In genomic region chr11:6632116-6633073, GRCh38 we compare ENCODE assay signal across 22 cellular contexts.
"Had no signal": no experiment of that assay in that cellular context is flagged by ENCODE, and none has a peak within 500 bp of the region (broad histone marks: within the 10 kb centered on the region; RNA-seq: fewer than 3 reads in every experiment).

No MANE protein-coding gene starts in this region.

- H3K27me3 ChIP-seq: heart right ventricle, right lobe of liver, testis, upper lobe of left lung had no signal

- H3K9me3 Mint-ChIP-seq: activated T-helper 1 cell treated with anti-CD3 and anti-CD28 coated beads, Interleukin-12 subunit alpha, Interleukin-12 subunit beta, Interleukin-2, Interleukin-4 antibody, amounts not matched to agents 30 ng/mL and 10 ng/mL and 1 ng/mL, durations not matched to agents 14 hours and 24 hours and 36 hours; naive B cell; neural crest cell; stimulated activated memory B cell treated with anti-CD40 and anti-IgM and Interleukin-4, amounts not matched to agents 10 μg/mL and 1 μg/mL and 100 μg/mL, for 72 hours had no signal

- H3K36me3 Mint-ChIP-seq: activated naive CD8-positive, alpha-beta T cell; naive B cell; stimulated activated memory B cell treated with anti-CD40 and anti-IgM and Interleukin-4, amounts not matched to agents 10 μg/mL and 1 μg/mL and 100 μg/mL, for 72 hours had no signal

- H3K27ac ChIP-seq: right lobe of liver, testis, WERI-Rb-1 had no signal

- H3K4me3 ChIP-seq: heart right ventricle, lung, right lobe of liver, testis, upper lobe of left lung had no signal

- H3K27ac Mint-ChIP-seq: activated naive CD8-positive, alpha-beta T cell; activated T-helper 1 cell treated with anti-CD3 and anti-CD28 coated beads, Interleukin-12 subunit alpha, Interleukin-12 subunit beta, Interleukin-2, Interleukin-4 antibody, amounts not matched to agents 30 ng/mL and 10 ng/mL and 1 ng/mL, durations not matched to agents 14 hours and 24 hours and 36 hours; stimulated activated memory B cell treated with anti-CD40 and anti-IgM and Interleukin-4, amounts not matched to agents 10 μg/mL and 1 μg/mL and 100 μg/mL, for 72 hours had no signal

- H3K4me1 Mint-ChIP-seq: neural crest cell had no signal

- H3K9me3 ChIP-seq: heart right ventricle, right lobe of liver, testis, upper lobe of left lung had no signal

- H3K4me3 Mint-ChIP-seq: activated naive CD8-positive, alpha-beta T cell; activated T-helper 1 cell treated with anti-CD3 and anti-CD28 coated beads, Interleukin-12 subunit alpha, Interleukin-12 subunit beta, Interleukin-2, Interleukin-4 antibody, amounts not matched to agents 30 ng/mL and 10 ng/mL and 1 ng/mL, durations not matched to agents 14 hours and 24 hours and 36 hours; naive B cell; stimulated activated memory B cell treated with anti-CD40 and anti-IgM and Interleukin-4, amounts not matched to agents 10 μg/mL and 1 μg/mL and 100 μg/mL, for 72 hours had no signal

- DNase-seq: activated CD4-positive, CD25-positive, alpha-beta regulatory T cell treated with anti-CD3 and anti-CD28 coated beads, Interleukin-2, amount 50 U/mL, for 72 hours; activated naive CD4-positive, alpha-beta T cell; amygdala; cortex of kidney; islet precursor cell; naive B cell; occipital lobe; right lobe of liver; small intestine; stimulated activated CD4-positive, alpha-beta T cell treated with anti-CD3 and anti-CD28 coated beads, Interleukin-2, amount 100 ng/mL, for 24 hours; T-helper 1 cell; testis; WERI-Rb-1 had no signal

- H3K27me3 Mint-ChIP-seq: activated naive CD8-positive, alpha-beta T cell; naive B cell; stimulated activated memory B cell treated with anti-CD40 and anti-IgM and Interleukin-4, amounts not matched to agents 10 μg/mL and 1 μg/mL and 100 μg/mL, for 72 hours had no signal

- H3K36me3 ChIP-seq: right lobe of liver had no signal

- FAIRE-seq: bronchial epithelial cell, small intestine, TTC549 had no signal

- ATAC-seq: right lobe of liver; stimulated activated memory B cell treated with anti-CD40 and anti-IgM and Interleukin-4, amounts not matched to agents 10 μg/mL and 1 μg/mL and 100 μg/mL, for 72 hours had no signal
